ENCODE assay signal across 23 cellular contexts in the genomic region with DNA sequence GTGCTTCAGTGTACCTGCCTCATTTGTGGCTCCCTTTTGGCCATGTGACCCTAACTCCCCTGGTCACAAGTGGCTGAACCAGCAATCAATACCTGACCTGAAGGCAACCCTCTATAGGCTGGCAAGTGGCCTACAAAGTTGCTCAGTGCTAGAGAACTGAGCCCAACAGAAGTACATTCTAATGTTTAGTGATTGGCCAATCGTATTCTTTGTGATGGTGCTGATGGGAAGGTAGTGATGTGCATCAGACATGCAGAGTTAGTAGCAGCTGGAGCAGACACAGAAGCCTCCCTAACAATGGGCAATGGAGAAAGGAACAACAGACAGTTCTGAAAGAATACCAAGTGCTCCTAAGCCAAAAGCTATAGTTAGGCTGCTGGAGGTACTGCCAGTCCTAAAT.
"Had no signal": no experiment of that assay in that cellular context is flagged by ENCODE, and none has a peak within 500 bp of the region (broad histone marks: within the 10 kb centered on the region; RNA-seq: fewer than 3 reads in every experiment).

No MANE protein-coding gene starts in this region.

- ATAC-seq: activated CD8-positive, alpha-beta T cell treated with anti-CD3 and anti-CD28 coated beads, Interleukin-2, amount 10 ng/mL, durations not matched to agents 7 days and 5 days; activated naive CD8-positive, alpha-beta T cell treated with anti-CD3 and anti-CD28 coated beads, Interleukin-2, amount 50 U/mL, for 24 hours; activated T-cell treated with anti-CD3 and anti-CD28 coated beads, Interleukin-2, amount 50 U/mL, for 4 hours; Panc1 had no signal

- H3K27ac ChIP-seq: KMS-11, SJCRH30, SK-N-MC, WERI-Rb-1 had no signal

- H3K36me3 ChIP-seq: SJCRH30, WERI-Rb-1 had no signal

- H3K4me2 ChIP-seq: KMS-11 had no signal

- H3K4me3 ChIP-seq: SJCRH30, SK-N-MC had no signal

- H3K27me3 ChIP-seq: SJCRH30 had no signal

- H3K4me1 ChIP-seq: SJCRH30 had no signal

- H3K9ac ChIP-seq: KMS-11 had no signal

- DNase-seq: activated CD4-positive, alpha-beta T cell treated with anti-CD3 and anti-CD28 coated beads, Interleukin-2, amount 10 ng/mL, durations not matched to agents 24 days and 14 days; activated CD4-positive, alpha-beta T cell treated with anti-CD3 and anti-CD28 coated beads, Interleukin-2, amount 50 U/mL, for 48 hours; activated CD8-positive, alpha-beta T cell treated with anti-CD3 and anti-CD28 coated beads, Interleukin-2, amount 10 ng/mL, durations not matched to agents 7 days and 5 days; activated naive CD4-positive, alpha-beta T cell treated with anti-CD3 and anti-CD28 coated beads, Interleukin-2, amount 10 ng/mL, durations not matched to agents 7 days and 5 days; activated naive CD8-positive, alpha-beta T cell treated with anti-CD3 and anti-CD28 coated beads, Interleukin-2, amount 50 U/mL, for 24 hours; activated T-cell treated with anti-CD3 and anti-CD28 coated beads for 4 hours; activated T-cell treated with anti-CD3 and anti-CD28 coated beads, Interleukin-2, amount 50 U/mL, for 4 hours; central memory CD4-positive, alpha-beta T cell; NCI-H1092 treated with DMSO at 0.1 percent for 48 hours; NCI-H1417; NCI-H146; NCI-H187; NCI-H2081; NCI-H2171 treated with DMSO at 0.1 percent for 48 hours; NCI-H226; NCI-H524 treated with DMSO at 0.1 percent for 48 hours; SHP77; SJCRH30; T1000; WERI-Rb-1 had no signal

- H3K9me3 ChIP-seq: SJCRH30 had no signal
